Comparison of ENCODE assay signal across 15 cellular contexts in the genomic region with DNA sequence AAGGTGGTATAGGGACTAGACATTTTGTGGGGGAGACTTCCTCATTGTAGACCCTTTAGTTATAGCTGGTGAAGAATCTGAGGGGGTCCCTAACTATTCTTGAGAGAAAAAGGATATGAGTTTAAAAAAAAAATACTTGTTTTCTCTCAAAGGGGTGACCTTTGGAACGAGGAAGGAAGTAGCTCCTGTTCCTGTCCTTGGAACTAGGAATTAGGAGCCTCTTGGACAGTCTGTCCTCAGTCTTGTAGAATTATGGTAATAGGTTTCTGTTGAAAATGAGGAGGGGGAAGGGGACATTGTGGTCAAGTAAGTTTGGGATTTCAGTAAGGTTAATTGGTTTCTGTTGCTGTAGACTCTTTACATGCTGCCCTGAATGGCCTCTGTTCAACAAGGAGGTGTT. TPM values are rescaled to one million over a fixed set of nuclear protein-coding genes. Genes with fewer than 3 reads are reported as not detected.
DNase-seq lines count a peak whose midpoint lies in the region; ATAC-seq, FAIRE-seq and TF ChIP-seq lines count a peak whose summit lies in the region.
"Had no signal": no experiment of that assay in that cellular context is flagged by ENCODE, and none has a peak within 500 bp of the region (broad histone marks: within the 10 kb centered on the region; RNA-seq: fewer than 3 reads in every experiment).

No MANE protein-coding gene starts in this region.

- H3K4me2 ChIP-seq in HepG2 (ENCODE audit: low read depth, low read length) = no peak overlapping the region
- H3K4me2 ChIP-seq: BLaER1, GM23338 had no signal

- no peak overlapping the region for H2AFZ ChIP-seq in HepG2 (ENCODE audit: low read length)
- H2AFZ ChIP-seq: GM23338 had no signal

- H3K79me2 ChIP-seq in HepG2 (ENCODE audit: insufficient read depth, low read length) = no peaks in the 10 kb centered on the region

- CTCF ChIA-PET in HepG2 (lab: Yijun Ruan, JAX; ENCODE audit: low intra/inter-chr PET ratio, low total read pairs) = no interaction called here

- TF ChIP-seq CTCF in liver (IDR thresholded peaks at IDR 0.05; ENCODE audit: low read depth, low read length, missing input control) = no peak
- no peak for TF ChIP-seq CTCF in HepG2 (CRISPR knock-in tag; IDR thresholded peaks at IDR 0.05)
- no peak for TF ChIP-seq CTCF in mucosa of descending colon (IDR thresholded peaks at IDR 0.05)
- TF ChIP-seq CTCF in dorsolateral prefrontal cortex (IDR thresholded peaks at IDR 0.05 in 54 of 56, conservative IDR thresholded peaks at IDR 0.05 in 2 of 56; ENCODE audit: low read depth in 1 of 56, partially characterized antibody in 56 of 56) = no peak

- H3K9me3 Mint-ChIP-seq in stimulated activated effector memory CD8-positive, alpha-beta T cell treated with anti-CD3 and anti-CD28 coated beads, Interleukin-12 subunit alpha, Interleukin-12 subunit beta, amount 100 ng/mL, for 72 hours = no peaks in the 10 kb centered on the region
- H3K9me3 Mint-ChIP-seq: CD8-positive, alpha-beta memory T cell; GM23338 had no signal

- BruUV-seq in HepG2 (replicated peaks; lab: Mats Ljungman, UMichigan) = no TSS peak

- POLR2A ChIA-PET in HepG2 (lab: Yijun Ruan, JAX) = no interaction called here

- peaks cover 7% of the 10 kb centered on the region for H3K36me3 Mint-ChIP-seq in stimulated activated effector memory CD8-positive, alpha-beta T cell treated with anti-CD3 and anti-CD28 coated beads, Interleukin-12 subunit alpha, Interleukin-12 subunit beta, amount 100 ng/mL, for 72 hours

- ATAC-seq in HepG2 (no peak), mucosa of descending colon (peak; percentile 49)
- no peak for ATAC-seq in stimulated activated effector memory CD8-positive, alpha-beta T cell treated with anti-CD3 and anti-CD28 coated beads, Interleukin-12 subunit alpha, Interleukin-12 subunit beta, amount 100 ng/mL, for 72 hours
- ATAC-seq: GM23338 had no signal

- H3K9ac ChIP-seq in liver (ENCODE audit: low read depth in 1 of 2, low read length in 2 of 2) (no peak overlapping the region), HepG2 (ENCODE audit: insufficient read depth, low read depth, low read length) (no peak overlapping the region)
- H3K9ac ChIP-seq: BLaER1 had no signal

- H4K20me1 ChIP-seq in HepG2 (ENCODE audit: insufficient read depth, low read length) = no peaks in the 10 kb centered on the region
- H4K20me1 ChIP-seq: BLaER1 had no signal

- TF ChIP-seq EP300 in HepG2 (IDR thresholded peaks at IDR 0.05; ENCODE audit: low read depth in 2 of 2, low read length in 2 of 2) (no peak), HepG2 (CRISPR knock-in tag; IDR thresholded peaks at IDR 0.05; ENCODE audit: borderline replicate concordance) (no peak)

- 80% methylated on average over 1 of the region's 1 CpG for WGBS in liver
- 31% methylated on average over 1 of the region's 1 CpG for WGBS in HepG2 (ENCODE audit: low lambda C conversion rate)

- no peaks in the 10 kb centered on the region for H3K4me1 Mint-ChIP-seq in stimulated activated effector memory CD8-positive, alpha-beta T cell treated with anti-CD3 and anti-CD28 coated beads, Interleukin-12 subunit alpha, Interleukin-12 subunit beta, amount 100 ng/mL, for 72 hours
- H3K4me1 Mint-ChIP-seq: GM23338 had no signal

- H3K4me3 ChIP-seq in liver (ENCODE audit: low read depth in 1 of 3, low read length in 3 of 3) = no peak overlapping the region
- no peak overlapping the region for H3K4me3 ChIP-seq in HepG2 (replicated peaks in 1 of 3; ENCODE audit: insufficient read depth in 1 of 3, low read depth in 2 of 3, low read length in 3 of 3)
- H3K4me3 ChIP-seq in mucosa of descending colon = no peak overlapping the region
- H3K4me3 ChIP-seq in dorsolateral prefrontal cortex = no peak overlapping the region
- H3K4me3 ChIP-seq: BLaER1, GM23338 had no signal

- no peak overlapping the region for H3K4me3 Mint-ChIP-seq in stimulated activated effector memory CD8-positive, alpha-beta T cell treated with anti-CD3 and anti-CD28 coated beads, Interleukin-12 subunit alpha, Interleukin-12 subunit beta, amount 100 ng/mL, for 72 hours
- H3K4me3 Mint-ChIP-seq: CD8-positive, alpha-beta memory T cell; GM23338 had no signal

- peak; percentile 1 for DNase-seq in DMS53 (lab: John Stamatoyannopoulos, UW)
- DNase-seq in DMS53 treated with DMSO at 0.1 percent for 48 hours (lab: John Stamatoyannopoulos, UW; ENCODE audit: unreplicated experiment) = no peak
- DNase-seq in HepG2 (ENCODE audit: low spot score) = no peak
- peak in 1 of 3 donors; percentile 43 for DNase-seq in mucosa of descending colon
- no peak for DNase-seq in dorsolateral prefrontal cortex
- DNase-seq in activated CD8-positive, alpha-beta memory T cell treated with anti-CD3 and anti-CD28 coated beads, Interleukin-2, amount 50 U/mL, for 4 hours = no peak
- DNase-seq in stimulated activated effector memory CD8-positive, alpha-beta T cell treated with anti-CD3 and anti-CD28 coated beads, Interleukin-12 subunit alpha, Interleukin-12 subunit beta, amount 100 ng/mL, for 72 hours (ENCODE audit: low spot score in 2 of 2) = no peak
- DNase-seq: Caco-2; CD8-positive, alpha-beta memory T cell; H7 had no signal

- H3K27ac Mint-ChIP-seq in stimulated activated effector memory CD8-positive, alpha-beta T cell treated with anti-CD3 and anti-CD28 coated beads, Interleukin-12 subunit alpha, Interleukin-12 subunit beta, amount 100 ng/mL, for 72 hours = no peak overlapping the region
- H3K27ac Mint-ChIP-seq: CD8-positive, alpha-beta memory T cell; GM23338 had no signal

- no peak for FAIRE-seq in HepG2 (lab: Jason Lieb, UNC)

- H3K36me3 ChIP-seq in liver (ENCODE audit: control insufficient read depth in 4 of 4, insufficient read depth in 3 of 4, low read depth in 1 of 4, low read length in 3 of 4) = no peaks in the 10 kb centered on the region
- no peaks in the 10 kb centered on the region for H3K36me3 ChIP-seq in HepG2 (replicated peaks in 1 of 2; ENCODE audit: control insufficient read depth in 1 of 2, insufficient read depth in 2 of 2, low read length in 2 of 2)
- H3K36me3 ChIP-seq in mucosa of descending colon (ENCODE audit: low read depth) = no peaks in the 10 kb centered on the region
- H3K36me3 ChIP-seq: BLaER1 had no signal

- intact Hi-C loops in HepG2 (cut with micrococcal nuclease; ENCODE audit: unreplicated experiment) = no loop called here
- intact Hi-C loops in mucosa of descending colon (cut with DNase I, micrococcal nuclease) = no loop called here
- intact Hi-C loops in dorsolateral prefrontal cortex (cut with DNase I) = no loop called here

- H3K4me1 ChIP-seq in liver (ENCODE audit: control insufficient read depth in 4 of 4, insufficient read depth in 4 of 4, low read length in 3 of 4) (no peaks in the 10 kb centered on the region), HepG2 (ENCODE audit: insufficient read depth, low read length) (no peaks in the 10 kb centered on the region), mucosa of descending colon (ENCODE audit: low read depth) (peaks cover 13% of the 10 kb centered on the region)
- H3K4me1 ChIP-seq: BLaER1 had no signal

- H3K9me3 ChIP-seq in liver (ENCODE audit: control insufficient read depth in 4 of 4, low read length in 3 of 4) (no peaks in the 10 kb centered on the region), HepG2 (ENCODE audit: low read length) (no peaks in the 10 kb centered on the region), mucosa of descending colon (no peaks in the 10 kb centered on the region)
- H3K9me3 ChIP-seq: BLaER1, Caco-2 had no signal

- no peak overlapping the region for H3K27ac ChIP-seq in liver (ENCODE audit: low read depth in 1 of 2, low read length in 2 of 2)
- no peak overlapping the region for H3K27ac ChIP-seq in HepG2 (ENCODE audit: extremely low read length, insufficient read depth, low read length)
- no peak overlapping the region for H3K27ac ChIP-seq in dorsolateral prefrontal cortex
- H3K27ac ChIP-seq: 22Rv1, BLaER1, HL-60 had no signal

- no peak for TF ChIP-seq POLR2A in HepG2 (IDR thresholded peaks at IDR 0.05; ENCODE audit: insufficient read depth in 1 of 2, low read depth in 2 of 2, low read length in 2 of 2)

- in situ Hi-C loops in HepG2 (cut with HindIII; ENCODE audit: extremely low pct_ligation_motif_present, low pct_unique_long_range_greater_than_20kb) = no loop called here

- no peaks in the 10 kb centered on the region for H3K27me3 ChIP-seq in liver (ENCODE audit: control insufficient read depth in 4 of 4, insufficient read depth in 4 of 4, low read length in 3 of 4)
- no peaks in the 10 kb centered on the region for H3K27me3 ChIP-seq in HepG2 (ENCODE audit: control insufficient read depth in 1 of 2, insufficient read depth in 2 of 2, low read length in 2 of 2)
- no peaks in the 10 kb centered on the region for H3K27me3 ChIP-seq in dorsolateral prefrontal cortex
- H3K27me3 ChIP-seq: BLaER1 had no signal

- TF ChIP-seq RAD21 in liver (IDR thresholded peaks at IDR 0.05) = no peak
- no peak for TF ChIP-seq RAD21 in HepG2 (CRISPR knock-in tag; IDR thresholded peaks at IDR 0.05)

TF ChIP-seq in HepG2, 621 proteins besides CTCF, POLR2A, EP300 and RAD21 (continues in another document):
- no peak for TF ChIP-seq ZSCAN21 (CRISPR knock-in tag; IDR thresholded peaks at IDR 0.05; ENCODE audit: borderline replicate concordance)

RNA-seq across cellular contexts. Expression of gene PLEKHG1, which starts 56.5 kb away (rescaled TPM):
- 10 to 100 TPM in 1 of 2 donors, 1 to 10 TPM in 1; 6.8 to 11.9 TPM for total RNA-seq in liver
- polyA plus RNA-seq in liver = 1 to 10 TPM; 3.0 to 3.5 TPM
- total RNA-seq in HepG2 (2016; rRNA removed; fragmentation: Illumina TruSeq; extraction: Trizol) = 0.04 and 0.07 TPM in 2 replicates
- total RNA-seq in HepG2 (2016; cell fraction: cytosol; rRNA removed; fragmentation: Illumina TruSeq; extraction: Trizol; ENCODE audit: low read depth) = 0.26 TPM in 1 of 2 replicates, not detected in the other
- total RNA-seq in HepG2 (2016; cell fraction: insoluble cytoplasmic fraction; rRNA removed; fragmentation: Illumina TruSeq; extraction: Trizol) = 0.28 and 0.30 TPM in 2 replicates
- 0.09 and 0.17 TPM in 2 replicates for total RNA-seq in HepG2 (2016; cell fraction: membrane; rRNA removed; fragmentation: Illumina TruSeq; extraction: Trizol)
- 0.19 and 0.34 TPM in 2 replicates for total RNA-seq in HepG2 (2016; cell fraction: nucleus; rRNA removed; fragmentation: Illumina TruSeq; extraction: Trizol)
- polyA plus RNA-seq in HepG2 (2011; rRNA removed) = 0.03 TPM in 2 replicates
- polyA plus RNA-seq in HepG2 (2011; cell fraction: cytosol; rRNA removed) = 0.01 and 0.04 TPM in 2 replicates
- polyA plus RNA-seq in HepG2 (2011; cell fraction: nucleus; rRNA removed) = 0.03 and 0.43 TPM in 2 replicates
- 0.08 and 0.09 TPM in 2 replicates for polyA plus RNA-seq in HepG2 (2012)
- not detected in 2 replicates for polyA plus RNA-seq in HepG2 (2016; cell fraction: cytosol; fragmentation: Illumina TruSeq; extraction: Trizol; ENCODE audit: low read depth)
- 0.08 TPM in 1 of 2 replicates, not detected in the other for polyA plus RNA-seq in HepG2 (2016; cell fraction: insoluble cytoplasmic fraction; fragmentation: Illumina TruSeq; extraction: Trizol; ENCODE audit: low read depth)
- polyA plus RNA-seq in HepG2 (2016; cell fraction: membrane; fragmentation: Illumina TruSeq; extraction: Trizol; ENCODE audit: low read depth) = not detected in 2 replicates
- 0.12 and 0.20 TPM in 2 replicates for polyA plus RNA-seq in HepG2 (2016; cell fraction: nucleus; fragmentation: Illumina TruSeq; extraction: Trizol; ENCODE audit: insufficient read depth, low read depth)
- polyA minus RNA-seq in HepG2 (2011; rRNA and poly(A)+ RNA removed; ENCODE audit: low replicate concordance) = 0.26 and 1.6 TPM in 2 replicates
- not detected in 2 replicates for polyA minus RNA-seq in HepG2 (2011; cell fraction: cytosol; rRNA and poly(A)+ RNA removed)
- polyA minus RNA-seq in HepG2 (2011; cell fraction: nucleus; rRNA and poly(A)+ RNA removed) = 0.13 and 0.62 TPM in 2 replicates
- total RNA-seq in mucosa of descending colon = 10 to 100 TPM; 24.1 to 49.2 (median 29.1) TPM
- total RNA-seq in dorsolateral prefrontal cortex = 10 to 100 TPM; 14.7 to 51.9 (median 26.6) TPM
